In genomic region chr2:188892632-188893031, GRCh38 we compare ENCODE assay signal across 16 cellular contexts.
DNase-seq lines count a peak whose midpoint lies in the region; TF ChIP-seq lines count a peak whose summit lies in the region.
"Had no signal": no experiment of that assay in that cellular context is flagged by ENCODE, and none has a peak within 500 bp of the region (broad histone marks: within the 10 kb centered on the region; RNA-seq: fewer than 3 reads in every experiment).

No MANE protein-coding gene starts in this region.

- H3K27ac ChIP-seq in AG04450 (ENCODE audit: low read depth, low read length) (no peak overlapping the region), neuronal stem cell (replicated peaks; ENCODE audit: low read length) (no peak overlapping the region), Karpas-422 (ENCODE audit: low read length) (no peak overlapping the region)
- H3K27ac ChIP-seq in CD4-positive, alpha-beta memory T cell (ENCODE audit: low read depth, low read length): no peak overlapping the region

- no peak overlapping the region for H2BK5ac ChIP-seq in neuronal stem cell (ENCODE audit: low read length)

- peak overlapping the region; percentile 37 for H2AFZ ChIP-seq in neuronal stem cell (ENCODE audit: low read length)
- H2AFZ ChIP-seq in Karpas-422 (ENCODE audit: low read length): no peak overlapping the region

- H3K4me1 Mint-ChIP-seq in CD4-positive, alpha-beta memory T cell: no peaks in the 10 kb centered on the region
- no peaks in the 10 kb centered on the region for H3K4me1 Mint-ChIP-seq in activated naive CD4-positive, alpha-beta T cell treated with anti-CD3 and anti-CD28 coated beads, Interleukin-2, amount 10 ng/mL, durations not matched to agents 7 days and 5 days

- no CpG with 5 or more reads among the region's 1 CpG for WGBS in neuronal stem cell (ENCODE audit: extremely low coverage in 2 of 2, insufficient read length in 2 of 2, insufficient replicate concordance in 1 of 2), 2 donors

- no peak overlapping the region for H3K23ac ChIP-seq in neuronal stem cell (ENCODE audit: low read depth, low read length, poor library complexity)

- H3K9ac ChIP-seq in neuronal stem cell (ENCODE audit: low read depth, low read length, poor library complexity) (no peak overlapping the region), Karpas-422 (ENCODE audit: low read length) (no peak overlapping the region)

- POLR2A ChIA-PET in AG04450 (lab: Yijun Ruan, JAX): no interaction called here
- POLR2A ChIA-PET in CD4-positive, alpha-beta memory T cell (lab: Charles Lee; ENCODE audit: partially characterized antibody): no interaction called here

- H3K4me1 ChIP-seq in neuronal stem cell (ENCODE audit: control insufficient read depth in 2 of 2, insufficient read depth in 1 of 2, low read depth in 1 of 2, low read length in 2 of 2) (no peaks in the 10 kb centered on the region), Karpas-422 (ENCODE audit: low read length) (no peaks in the 10 kb centered on the region)
- no peaks in the 10 kb centered on the region for H3K4me1 ChIP-seq in CD4-positive, alpha-beta memory T cell (ENCODE audit: insufficient read depth, low read length)
- H3K4me1 ChIP-seq: Caco-2 had no signal

- H3K9me3 Mint-ChIP-seq in CD4-positive, alpha-beta memory T cell: peaks cover 0 to 5% (median under 1%) of the 10 kb centered on the region in 8 donors
- peaks cover 2% of the 10 kb centered on the region for H3K9me3 Mint-ChIP-seq in activated naive CD4-positive, alpha-beta T cell treated with anti-CD3 and anti-CD28 coated beads, Interleukin-2, amount 10 ng/mL, durations not matched to agents 7 days and 5 days

- CTCF ChIA-PET in AG04450 (lab: Charles Lee): interaction anchor here (1.5 kb wide), 1 partner anchor 85 kb away, joined by 6 read pairs; no protein-coding TSS in a partner anchor
- CTCF ChIA-PET in CD4-positive, alpha-beta memory T cell (lab: Charles Lee; ENCODE audit: partially characterized antibody): no interaction called here
- CTCF ChIA-PET in activated naive CD4-positive, alpha-beta T cell treated with anti-CD3 and anti-CD28 coated beads, Interleukin-2, amount 10 ng/mL, durations not matched to agents 7 days and 5 days (lab: Charles Lee): no interaction called here

- H3K27me3 ChIP-seq in AG04450 (ENCODE audit: control insufficient read depth, insufficient read depth, low read length) (no peaks in the 10 kb centered on the region), neuronal stem cell (ENCODE audit: control insufficient read depth in 3 of 3, insufficient read depth in 3 of 3, low read depth in 1 of 3, low read length in 3 of 3) (no peaks in the 10 kb centered on the region), Karpas-422 (ENCODE audit: low read length) (no peaks in the 10 kb centered on the region)
- H3K27me3 ChIP-seq in CD4-positive, alpha-beta memory T cell (ENCODE audit: insufficient read depth, low read length): no peaks in the 10 kb centered on the region

- no peak overlapping the region for H2BK15ac ChIP-seq in neuronal stem cell (ENCODE audit: low read length)

- H4K20me1 ChIP-seq in Karpas-422 (ENCODE audit: insufficient read depth, low read depth, low read length): no peaks in the 10 kb centered on the region

- no peak overlapping the region for H3K4me2 ChIP-seq in neuronal stem cell (ENCODE audit: insufficient read depth, low read length, poor library complexity, severe bottlenecking)
- no peak overlapping the region for H3K4me2 ChIP-seq in Karpas-422 (ENCODE audit: low read depth, low read length, poor library complexity, severe bottlenecking)

- H3K14ac ChIP-seq in neuronal stem cell (ENCODE audit: low read length): no peak overlapping the region

- intact Hi-C loops in CD4-positive, alpha-beta memory T cell (cut with micrococcal nuclease): no loop called here

- H3K79me1 ChIP-seq in neuronal stem cell (ENCODE audit: low read depth, low read length): no peaks in the 10 kb centered on the region

- H3K27ac Mint-ChIP-seq in CD4-positive, alpha-beta memory T cell: no peak overlapping the region
- H3K27ac Mint-ChIP-seq in activated naive CD4-positive, alpha-beta T cell treated with anti-CD3 and anti-CD28 coated beads, Interleukin-2, amount 10 ng/mL, durations not matched to agents 7 days and 5 days: no peak overlapping the region

- no peak overlapping the region for H2BK12ac ChIP-seq in neuronal stem cell (ENCODE audit: low read length)

- TF ChIP-seq CTCF in AG04450 (IDR thresholded peaks at IDR 0.05; ENCODE audit: low read depth, low read length): no peak
- no peak for TF ChIP-seq CTCF in fibroblast of pulmonary artery (IDR thresholded peaks at IDR 0.05; ENCODE audit: low read length, missing control alignments)

- H3K4me3 ChIP-seq in AG04450 (ENCODE audit: low read depth, low read length): no peak overlapping the region
- H3K4me3 ChIP-seq in fibroblast of pulmonary artery (replicated peaks; ENCODE audit: low read depth, low read length): no peak overlapping the region
- no peak overlapping the region for H3K4me3 ChIP-seq in neuronal stem cell (ENCODE audit: low read length in 2 of 2)
- no peak overlapping the region for H3K4me3 ChIP-seq in CD4-positive, alpha-beta memory T cell (ENCODE audit: low read length in 2 of 2)
- H3K4me3 ChIP-seq in Karpas-422 (ENCODE audit: low read length): no peak overlapping the region

- no peaks in the 10 kb centered on the region for H3K79me2 ChIP-seq in Karpas-422 (ENCODE audit: low read length)

- H4K91ac ChIP-seq in neuronal stem cell (ENCODE audit: low read depth, low read length, poor library complexity): no peak overlapping the region

- H3K18ac ChIP-seq in neuronal stem cell (ENCODE audit: low read length): no peak overlapping the region

- H3K9me3 ChIP-seq in AG04450 (ENCODE audit: control insufficient read depth, insufficient read depth, low read length) (peaks cover 8% of the 10 kb centered on the region), neuronal stem cell (replicated peaks in 1 of 2; ENCODE audit: control insufficient read depth in 2 of 2, insufficient read depth in 1 of 2, low read depth in 1 of 2, low read length in 2 of 2) (no peaks in the 10 kb centered on the region), Karpas-422 (ENCODE audit: low read length) (peaks cover 9% of the 10 kb centered on the region; the same call in 1 of the 2 replicates)
- H3K9me3 ChIP-seq in CD4-positive, alpha-beta memory T cell (ENCODE audit: control insufficient read depth in 1 of 2, low read length in 2 of 2): no peaks in the 10 kb centered on the region
- H3K9me3 ChIP-seq: Caco-2 had no signal

- H3K27me3 Mint-ChIP-seq in CD4-positive, alpha-beta memory T cell: peaks cover 0 to 3% of the 10 kb centered on the region in 2 donors
- H3K27me3 Mint-ChIP-seq in activated naive CD4-positive, alpha-beta T cell treated with anti-CD3 and anti-CD28 coated beads, Interleukin-2, amount 10 ng/mL, durations not matched to agents 7 days and 5 days: no peaks in the 10 kb centered on the region

- no peaks in the 10 kb centered on the region for H3K36me3 Mint-ChIP-seq in CD4-positive, alpha-beta memory T cell
- no peaks in the 10 kb centered on the region for H3K36me3 Mint-ChIP-seq in activated naive CD4-positive, alpha-beta T cell treated with anti-CD3 and anti-CD28 coated beads, Interleukin-2, amount 10 ng/mL, durations not matched to agents 7 days and 5 days

- H2BK120ac ChIP-seq in neuronal stem cell (ENCODE audit: low read depth, low read length): no peak overlapping the region

- H3K36me3 ChIP-seq in neuronal stem cell (replicated peaks in 1 of 2; ENCODE audit: control insufficient read depth in 2 of 2, insufficient read depth in 2 of 2, low read length in 2 of 2) (no peaks in the 10 kb centered on the region), Karpas-422 (ENCODE audit: insufficient read depth, low read length) (no peaks in the 10 kb centered on the region)
- H3K36me3 ChIP-seq in CD4-positive, alpha-beta memory T cell (ENCODE audit: insufficient read depth, low read length): no peaks in the 10 kb centered on the region

- H3K4me3 Mint-ChIP-seq in CD4-positive, alpha-beta memory T cell: no peak overlapping the region
- H3K4me3 Mint-ChIP-seq in activated naive CD4-positive, alpha-beta T cell treated with anti-CD3 and anti-CD28 coated beads, Interleukin-2, amount 10 ng/mL, durations not matched to agents 7 days and 5 days: no peak overlapping the region

- H3K4ac ChIP-seq in neuronal stem cell (ENCODE audit: low read length): no peak overlapping the region

- H3K9me2 ChIP-seq in Karpas-422 (replicated peaks; ENCODE audit: insufficient read depth, low read length): no peaks in the 10 kb centered on the region

- no peak overlapping the region for H4K8ac ChIP-seq in neuronal stem cell (ENCODE audit: low read depth, low read length)

- peak; percentile 24 for DNase-seq in AG04450 (ENCODE audit: low read depth, low spot score)
- peak; percentile 89 for DNase-seq in amniotic epithelial cell (ENCODE audit: low read depth)
- DNase-seq in fibroblast of pulmonary artery (ENCODE audit: low read depth): peak; percentile 36
- DNase-seq in neuronal stem cell (ENCODE audit: low spot score): no peak
- DNase-seq in NCI-H748 treated with DMSO at 0.1 percent for 48 hours (lab: John Stamatoyannopoulos, UW): no peak
- DNase-seq in CD4-positive, alpha-beta memory T cell: no peak
- DNase-seq in Karpas-422: no peak
- DNase-seq in activated naive CD4-positive, alpha-beta T cell treated with anti-CD3 and anti-CD28 coated beads, Interleukin-2, amount 10 ng/mL, durations not matched to agents 7 days and 5 days: no peak
- DNase-seq: 8988T, C1 segment of cervical spinal cord, Caco-2, H7, Kasumi-1, NCI-H1417 treated with DMSO at 0.1 percent for 48 hours, NCI-H2029, NCI-H510A had no signal

- no peak overlapping the region for H2AK5ac ChIP-seq in neuronal stem cell (ENCODE audit: low read depth, low read length)

Comparison
In these comparisons a context has a peak if more than half of its experiments do, and no peak if none do; other contexts are left out.
1. DNase-seq: peak in AG04450 (single experiment), amniotic epithelial cell (single experiment) and fibroblast of pulmonary artery (single experiment); none in neuronal stem cell (single experiment), NCI-H748 treated with DMSO at 0.1 percent for 48 hours (single experiment), CD4-positive, alpha-beta memory T cell (0 of 5), Karpas-422 (single experiment) and activated naive CD4-positive, alpha-beta T cell treated with anti-CD3 and anti-CD28 coated beads, Interleukin-2, amount 10 ng/mL, durations not matched to agents 7 days and 5 days (single experiment).